Comparison of ENCODE assay signal across 21 cellular contexts in the genomic region with DNA sequence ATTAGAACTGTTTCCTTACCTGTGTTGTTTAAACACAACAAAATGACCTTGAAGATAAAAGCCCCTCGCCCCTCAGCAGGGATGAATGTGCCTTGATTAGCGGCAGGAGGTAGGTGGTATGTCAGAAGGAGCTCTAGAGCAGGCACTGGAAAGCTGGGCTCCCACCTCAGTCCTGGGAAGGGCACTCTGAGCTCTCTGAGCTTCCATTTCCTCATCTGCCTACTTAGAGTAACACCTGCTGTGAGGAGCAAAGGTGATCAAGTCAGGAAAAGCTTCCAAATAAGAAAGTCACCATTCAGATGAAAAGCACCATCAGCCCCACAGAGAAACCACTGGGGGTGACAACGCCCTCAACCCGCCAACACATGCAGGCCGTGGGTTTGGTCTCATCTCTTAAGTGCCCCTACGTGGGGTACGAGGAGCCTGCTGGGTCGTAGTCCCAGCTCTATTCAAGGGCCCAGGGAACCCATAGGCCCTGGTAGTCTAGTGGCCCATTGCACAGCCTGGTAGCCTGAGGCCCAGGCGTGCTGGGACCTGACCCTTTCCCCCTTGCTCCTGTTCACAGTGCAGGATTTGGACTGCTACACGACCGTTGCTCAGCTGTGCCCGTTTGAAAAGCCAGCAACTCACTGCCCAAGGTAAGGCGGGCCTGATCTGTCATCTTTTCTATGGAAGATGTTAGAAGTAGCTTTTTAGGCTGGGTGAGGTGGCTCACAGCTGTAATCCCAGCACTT.
"Had no signal": no experiment of that assay in that cellular context is flagged by ENCODE, and none has a peak within 500 bp of the region (broad histone marks: within the 10 kb centered on the region; RNA-seq: fewer than 3 reads in every experiment).

No MANE protein-coding gene starts in this region.

- H3K36me3 ChIP-seq: right lobe of liver, SJCRH30 had no signal

- H3K4me1 Mint-ChIP-seq: natural killer cell had no signal

- H3K4me3 ChIP-seq: body of pancreas, coronary artery, prostate gland, right lobe of liver, SJCRH30, tibial artery had no signal

- H3K27ac Mint-ChIP-seq: activated CD8-positive, alpha-beta T cell treated with anti-CD3 and anti-CD28 coated beads for 36 hours; activated naive CD8-positive, alpha-beta T cell; natural killer cell had no signal

- H3K27me3 Mint-ChIP-seq: activated CD8-positive, alpha-beta T cell treated with anti-CD3 and anti-CD28 coated beads for 36 hours; activated naive CD8-positive, alpha-beta T cell had no signal

- H3K27me3 ChIP-seq: body of pancreas, foreskin keratinocyte, right lobe of liver, SJCRH30, tibial artery had no signal

- ATAC-seq: activated CD8-positive, alpha-beta T cell treated with anti-CD3 and anti-CD28 coated beads for 36 hours; body of pancreas; foreskin keratinocyte; natural killer cell; right lobe of liver had no signal

- H3K9me3 Mint-ChIP-seq: activated CD8-positive, alpha-beta T cell treated with anti-CD3 and anti-CD28 coated beads for 36 hours; natural killer cell had no signal

- H3K4me1 ChIP-seq: body of pancreas, prostate gland, right lobe of liver, SJCRH30, tibial artery had no signal

- H3K27ac ChIP-seq: body of pancreas, coronary artery, foreskin keratinocyte, prostate gland, right lobe of liver, SJCRH30, tibial artery had no signal

- H3K4me3 Mint-ChIP-seq: activated CD8-positive, alpha-beta T cell treated with anti-CD3 and anti-CD28 coated beads for 36 hours; activated naive CD8-positive, alpha-beta T cell; natural killer cell had no signal

- H3K9me3 ChIP-seq: body of pancreas, prostate gland, right lobe of liver, SJCRH30, tibial artery had no signal

- DNase-seq: activated CD4-positive, alpha-beta T cell treated with anti-CD3 and anti-CD28 coated beads for 4 hours; activated CD8-positive, alpha-beta memory T cell treated with anti-CD3 and anti-CD28 coated beads, Interleukin-2, amount 50 U/mL, for 4 hours; activated CD8-positive, alpha-beta T cell treated with anti-CD3 and anti-CD28 coated beads for 36 hours; activated gamma-delta T cell; activated T-cell treated with anti-CD3 and anti-CD28 coated beads, Interleukin-2, amount 50 U/mL, for 48 hours; amniotic stem cell; body of pancreas; central memory CD4-positive, alpha-beta T cell; effector CD4-positive, alpha-beta T cell; foreskin keratinocyte; mammary epithelial cell; natural killer cell; occipital lobe; SJCRH30; stimulated activated CD4-positive, alpha-beta T cell treated with anti-CD3 and anti-CD28 coated beads, Interleukin-2, amount 100 ng/mL, for 24 hours; T-helper 2 cell; tibial artery had no signal

- H3K36me3 Mint-ChIP-seq: activated naive CD8-positive, alpha-beta T cell; natural killer cell had no signal
